18 cellular contexts compared by ENCODE assay signal in genomic region chr1:1234180-1234808, GRCh38. TPM values are rescaled to one million over a fixed set of nuclear protein-coding genes. Genes with fewer than 3 reads are reported as not detected.
A peak's percentile ranks its signal among the peaks of the same experiment; 100 is the strongest.
DNase-seq lines count a peak whose midpoint lies in the region; ATAC-seq, FAIRE-seq and TF ChIP-seq lines count a peak whose summit lies in the region.
"Had no signal": no experiment of that assay in that cellular context is flagged by ENCODE, and none has a peak within 500 bp of the region (broad histone marks: within the 10 kb centered on the region; RNA-seq: fewer than 3 reads in every experiment).

No MANE protein-coding gene starts in this region.

- no peak overlapping the region for H2AFZ ChIP-seq in DND-41 (ENCODE audit: low read depth, low read length)

- TF ChIP-seq EP300 in stomach (IDR thresholded peaks at IDR 0.05), result no peak

- WGBS in stomach, 5 donors, result 93 to 95% (median 95%) methylated on average over 22 to 28 of the region's 28 CpGs

- ATAC-seq in CD4-positive, CD25-positive, alpha-beta regulatory T cell (ENCODE audit: low read depth in 2 of 2), result no peak
- ATAC-seq in DND-41 (ENCODE audit: insufficient read depth, low read depth) (no peak), naive B cell (ENCODE audit: low read depth in 2 of 2) (no peak), GM21717 (IDR thresholded peaks at IDR 0.05; ENCODE audit: unreplicated experiment) (no peak)
- ATAC-seq: left ventricle myocardium superior had no signal

- DNase-seq in CD4-positive, CD25-positive, alpha-beta regulatory T cell, result no peak
- no peak for DNase-seq in DND-41
- DNase-seq in activated CD4-positive, alpha-beta memory T cell treated with anti-CD3 and anti-CD28 coated beads, Interleukin-2, amount 10 ng/mL, durations not matched to agents 7 days and 5 days, result no peak
- no peak for DNase-seq in naive B cell
- no peak for DNase-seq in stomach
- DNase-seq in dorsolateral prefrontal cortex, result no peak
- no peak for DNase-seq in D721Med (ENCODE audit: insufficient read length, low spot score)
- DNase-seq: amygdala, esophagus squamous epithelium, hippocampal formation, Kasumi-1, left ventricle myocardium superior, NCI-H187, Peyer's patch had no signal

- no peaks in the 10 kb centered on the region for H3K9me3 Mint-ChIP-seq in CD4-positive, CD25-positive, alpha-beta regulatory T cell
- peaks cover 3% of the 10 kb centered on the region for H3K9me3 Mint-ChIP-seq in activated CD4-positive, alpha-beta memory T cell treated with anti-CD3 and anti-CD28 coated beads, Interleukin-2, amount 10 ng/mL, durations not matched to agents 7 days and 5 days
- no peaks in the 10 kb centered on the region for H3K9me3 Mint-ChIP-seq in naive B cell

- H3K4me1 Mint-ChIP-seq in CD4-positive, CD25-positive, alpha-beta regulatory T cell, result peaks cover 0 to 38% (median 15%) of the 10 kb centered on the region in 4 donors
- H3K4me1 Mint-ChIP-seq in activated CD4-positive, alpha-beta memory T cell treated with anti-CD3 and anti-CD28 coated beads, Interleukin-2, amount 10 ng/mL, durations not matched to agents 7 days and 5 days, result peaks cover 34% of the 10 kb centered on the region
- H3K4me1 Mint-ChIP-seq in naive B cell, result peaks cover 19 to 37% (median 29%) of the 10 kb centered on the region in 3 donors

- CTCF ChIA-PET in activated CD4-positive, alpha-beta memory T cell treated with anti-CD3 and anti-CD28 coated beads, Interleukin-2, amount 10 ng/mL, durations not matched to agents 7 days and 5 days (lab: Charles Lee), result no interaction called here

- TF ChIP-seq POLR2A in stomach (IDR thresholded peaks at IDR 0.05), result no peak

- H3K27ac Mint-ChIP-seq in CD4-positive, CD25-positive, alpha-beta regulatory T cell, result peak overlapping the region in 2 of 3 donors; percentile 63 to 85
- H3K27ac Mint-ChIP-seq in activated CD4-positive, alpha-beta memory T cell treated with anti-CD3 and anti-CD28 coated beads, Interleukin-2, amount 10 ng/mL, durations not matched to agents 7 days and 5 days, result no peak overlapping the region
- H3K27ac Mint-ChIP-seq in naive B cell, result peak overlapping the region in 5 of 6 donors; percentile 37 to 88 (median 82)

- peak overlapping the region; percentile 64 to 85 (median 74) for H3K4me3 Mint-ChIP-seq in CD4-positive, CD25-positive, alpha-beta regulatory T cell
- H3K4me3 Mint-ChIP-seq in activated CD4-positive, alpha-beta memory T cell treated with anti-CD3 and anti-CD28 coated beads, Interleukin-2, amount 10 ng/mL, durations not matched to agents 7 days and 5 days, result peak overlapping the region; percentile 71
- peak overlapping the region; percentile 29 to 86 (median 71) for H3K4me3 Mint-ChIP-seq in naive B cell

- peak overlapping the region; percentile 83 for H3K9ac ChIP-seq in DND-41 (ENCODE audit: low read depth, low read length)

- H3K27ac ChIP-seq in CD4-positive, CD25-positive, alpha-beta regulatory T cell (ENCODE audit: insufficient read depth, low read length, poor library complexity, severe bottlenecking), result no peak overlapping the region
- no peak overlapping the region for H3K27ac ChIP-seq in DND-41 (ENCODE audit: low read length)
- no peak overlapping the region for H3K27ac ChIP-seq in stomach
- no peak overlapping the region for H3K27ac ChIP-seq in dorsolateral prefrontal cortex
- H3K27ac ChIP-seq: esophagus squamous epithelium, Peyer's patch had no signal

- no peaks in the 10 kb centered on the region for H3K27me3 Mint-ChIP-seq in CD4-positive, CD25-positive, alpha-beta regulatory T cell
- H3K27me3 Mint-ChIP-seq in activated CD4-positive, alpha-beta memory T cell treated with anti-CD3 and anti-CD28 coated beads, Interleukin-2, amount 10 ng/mL, durations not matched to agents 7 days and 5 days, result no peaks in the 10 kb centered on the region
- peaks cover 0 to 4% (median 0%) of the 10 kb centered on the region in 3 donors for H3K27me3 Mint-ChIP-seq in naive B cell

- TF ChIP-seq CTCF in DND-41 (IDR thresholded peaks at IDR 0.05; ENCODE audit: borderline replicate concordance, extremely low read depth, low read length, poor library complexity, severe bottlenecking), result no peak
- no peak for TF ChIP-seq CTCF in stomach (IDR thresholded peaks at IDR 0.05)
- TF ChIP-seq CTCF in dorsolateral prefrontal cortex (IDR thresholded peaks at IDR 0.05 in 54 of 56, conservative IDR thresholded peaks at IDR 0.05 in 2 of 56; ENCODE audit: low read depth in 1 of 56, partially characterized antibody in 56 of 56), result no peak
- TF ChIP-seq CTCF in D721Med (IDR thresholded peaks at IDR 0.05; ENCODE audit: insufficient read depth, missing control alignments), result no peak

- peaks cover 54% of the 10 kb centered on the region for H3K79me2 ChIP-seq in DND-41 (ENCODE audit: insufficient read depth, low read length)

- peak overlapping the region; percentile 99 for H3K4me2 ChIP-seq in DND-41 (ENCODE audit: insufficient read depth, low read length)

- intact Hi-C loops in stomach (cut with DNase I; ENCODE audit: low total_unique reads), result no loop called here
- intact Hi-C loops in dorsolateral prefrontal cortex (cut with DNase I), result loop anchor here (2.0 to 5.0 kb wide), 2 partner anchors 39 to 117 kb away; partner anchors contain the start of genes C1orf159 (in 1 of the 2) and UBE2J2 (in 1 of the 2)

- H3K4me3 ChIP-seq in CD4-positive, CD25-positive, alpha-beta regulatory T cell (ENCODE audit: low read depth, low read length), result no peak overlapping the region
- 0 out of 4 replicates have a peak overlapping the region, but pooled peaks of 1 of the 2 experiments have one; percentile 95 for H3K4me3 ChIP-seq in DND-41 (ENCODE audit: low read depth in 1 of 2, low read length in 2 of 2)
- H3K4me3 ChIP-seq in stomach, result no peak overlapping the region
- H3K4me3 ChIP-seq in dorsolateral prefrontal cortex, result no peak overlapping the region
- H3K4me3 ChIP-seq: esophagus squamous epithelium, HAP-1, Peyer's patch had no signal

- H3K4me1 ChIP-seq in CD4-positive, CD25-positive, alpha-beta regulatory T cell (ENCODE audit: control insufficient read depth, insufficient read depth, low read length, poor library complexity, severe bottlenecking), result peaks cover 25% of the 10 kb centered on the region
- peaks cover 39% of the 10 kb centered on the region for H3K4me1 ChIP-seq in DND-41 (ENCODE audit: insufficient read depth, low read length)
- peaks cover 36 to 66% (median 59%) of the 10 kb centered on the region in 4 donors for H3K4me1 ChIP-seq in stomach

- H3K27me3 ChIP-seq in CD4-positive, CD25-positive, alpha-beta regulatory T cell (ENCODE audit: control insufficient read depth, insufficient read depth, low read length), result no peaks in the 10 kb centered on the region
- H3K27me3 ChIP-seq in DND-41 (ENCODE audit: insufficient read depth, low read length, poor library complexity) (no peaks in the 10 kb centered on the region), stomach (peaks cover 0 to 30% (median 25%) of the 10 kb centered on the region in 3 donors), dorsolateral prefrontal cortex (peaks cover 0 to 12% (median 0%) of the 10 kb centered on the region in 45 donors)

- peaks cover 52% of the 10 kb centered on the region for H4K20me1 ChIP-seq in DND-41 (ENCODE audit: insufficient read depth, low read length)

- H3K36me3 Mint-ChIP-seq in CD4-positive, CD25-positive, alpha-beta regulatory T cell, result peaks cover 3% of the 10 kb centered on the region
- H3K36me3 Mint-ChIP-seq in activated CD4-positive, alpha-beta memory T cell treated with anti-CD3 and anti-CD28 coated beads, Interleukin-2, amount 10 ng/mL, durations not matched to agents 7 days and 5 days (ENCODE audit: low read depth), result peaks cover 34% of the 10 kb centered on the region
- H3K36me3 Mint-ChIP-seq in naive B cell, result no peaks in the 10 kb centered on the region

- H3K9me3 ChIP-seq in CD4-positive, CD25-positive, alpha-beta regulatory T cell (ENCODE audit: control insufficient read depth in 2 of 2, low read length in 2 of 2), result no peaks in the 10 kb centered on the region
- H3K9me3 ChIP-seq in DND-41 (ENCODE audit: insufficient read depth, low read length, severe bottlenecking) (no peaks in the 10 kb centered on the region), stomach (peaks cover 0 to 3% (median 0%) of the 10 kb centered on the region in 4 donors)
- H3K9me3 ChIP-seq: esophagus squamous epithelium, HAP-1, Peyer's patch had no signal

- POLR2A ChIA-PET in activated CD4-positive, alpha-beta memory T cell treated with anti-CD3 and anti-CD28 coated beads, Interleukin-2, amount 10 ng/mL, durations not matched to agents 7 days and 5 days (lab: Charles Lee), result no interaction called here

- no peak for FAIRE-seq in D721Med (lab: Jason Lieb, UNC)
- FAIRE-seq: colon had no signal

- no peaks in the 10 kb centered on the region for H3K36me3 ChIP-seq in CD4-positive, CD25-positive, alpha-beta regulatory T cell (ENCODE audit: control insufficient read depth, insufficient read depth, low read length)
- H3K36me3 ChIP-seq in DND-41 (ENCODE audit: insufficient read depth, low read length), result peaks cover 40% of the 10 kb centered on the region
- peaks cover 0 to 27% (median 17%) of the 10 kb centered on the region in 4 donors for H3K36me3 ChIP-seq in stomach

RNA-seq across cellular contexts. Expression of gene B3GALT6, which starts 2.3 kb away (rescaled TPM):
- 10.0 TPM for total RNA-seq in CD4-positive, CD25-positive, alpha-beta regulatory T cell
- polyA plus RNA-seq in CD4-positive, CD25-positive, alpha-beta regulatory T cell, result 10 to 100 TPM in 1 of 4 donors, 1 to 10 TPM in 3; 4.0 to 11.5 (median 7.3) TPM
- 10 to 100 TPM; 13.3 to 14.4 TPM for total RNA-seq in activated CD4-positive, alpha-beta memory T cell treated with anti-CD3 and anti-CD28 coated beads, Interleukin-2, amount 10 ng/mL, durations not matched to agents 7 days and 5 days
- polyA plus RNA-seq in naive B cell (ENCODE audit: low read depth in 6 of 6), result 10 to 100 TPM in 5 of 6 donors, 1 to 10 TPM in 1; 6.9 to 22.9 (median 12.9) TPM
- total RNA-seq in stomach, result 10 to 100 TPM in 1 of 5 donors, 1 to 10 TPM in 3, not detected in 1; 1.8 to 13.8 (median 8.1) TPM
- 1 to 10 TPM; 3.7 to 9.7 (median 6.7) TPM for polyA plus RNA-seq in stomach
- 10 to 100 TPM in 119 of 120 experiments, 1 to 10 TPM in 1; 9.7 to 21.1 (median 16.0) TPM for total RNA-seq in dorsolateral prefrontal cortex

RNA-seq across cellular contexts. Expression of gene SDF4, which starts 2.5 kb away (rescaled TPM):
- 165 TPM for total RNA-seq in CD4-positive, CD25-positive, alpha-beta regulatory T cell
- polyA plus RNA-seq in CD4-positive, CD25-positive, alpha-beta regulatory T cell, result 100 to 1,000 TPM in 2 of 4 donors, 10 to 100 TPM in 2; 70.3 to 113 (median 91.6) TPM
- 100 to 1,000 TPM; 181 TPM for total RNA-seq in activated CD4-positive, alpha-beta memory T cell treated with anti-CD3 and anti-CD28 coated beads, Interleukin-2, amount 10 ng/mL, durations not matched to agents 7 days and 5 days
- 100 to 1,000 TPM in 1 of 6 donors, 10 to 100 TPM in 5; 64.8 to 101 (median 85.4) TPM for polyA plus RNA-seq in naive B cell (ENCODE audit: low read depth in 6 of 6)
- total RNA-seq in stomach, result 100 to 1,000 TPM in 2 of 5 donors, 10 to 100 TPM in 3; 50.3 to 404 (median 65.3) TPM
- polyA plus RNA-seq in stomach, result 10 to 100 TPM; 50.4 to 83.6 (median 61.9) TPM
- 100 to 1,000 TPM in 50 of 120 experiments, 10 to 100 TPM in 70; 67.7 to 149 (median 98.0) TPM for total RNA-seq in dorsolateral prefrontal cortex

RNA-seq across cellular contexts. Expression of gene C1QTNF12, which starts 12.2 kb away (rescaled TPM):
- total RNA-seq in CD4-positive, CD25-positive, alpha-beta regulatory T cell, result 6.2 TPM
- under 1 TPM in 1 of 4 donors, not detected in 3; 0.39 TPM for polyA plus RNA-seq in CD4-positive, CD25-positive, alpha-beta regulatory T cell
- total RNA-seq in activated CD4-positive, alpha-beta memory T cell treated with anti-CD3 and anti-CD28 coated beads, Interleukin-2, amount 10 ng/mL, durations not matched to agents 7 days and 5 days, result 1 to 10 TPM; 2.0 to 4.2 TPM
- not detected for polyA plus RNA-seq in naive B cell (ENCODE audit: low read depth in 6 of 6)
- 10 to 100 TPM in 2 of 5 donors, 1 to 10 TPM in 2, not detected in 1; 1.5 to 21.3 (median 6.4) TPM for total RNA-seq in stomach
- polyA plus RNA-seq in stomach, result 1 to 10 TPM in 2 of 3 donors, not detected in 1; 1.6 to 3.2 TPM
- total RNA-seq in dorsolateral prefrontal cortex, result 1 to 10 TPM in 104 of 120 experiments, under 1 TPM in 9, not detected in 7; 0.57 to 8.3 (median 2.6) TPM
- total RNA-seq: NCI-H460 had no signal

RNA-seq across cellular contexts. Expression of gene TNFRSF4, which starts 20.3 kb away (rescaled TPM):
- total RNA-seq in CD4-positive, CD25-positive, alpha-beta regulatory T cell, result 65.8 TPM
- 10 to 100 TPM; 19.0 to 50.2 (median 32.2) TPM for polyA plus RNA-seq in CD4-positive, CD25-positive, alpha-beta regulatory T cell
- 100 to 1,000 TPM; 237 to 243 TPM for total RNA-seq in activated CD4-positive, alpha-beta memory T cell treated with anti-CD3 and anti-CD28 coated beads, Interleukin-2, amount 10 ng/mL, durations not matched to agents 7 days and 5 days
- polyA plus RNA-seq in naive B cell (ENCODE audit: low read depth in 6 of 6), result under 1 TPM in 3 of 6 donors, not detected in 3; 0.18 to 0.36 (median 0.32) TPM
- under 1 TPM in 1 of 5 donors, not detected in 4; 0.55 TPM for total RNA-seq in stomach
- 1 to 10 TPM; 1.7 to 4.5 (median 4.2) TPM for polyA plus RNA-seq in stomach
- 1 to 10 TPM in 79 of 120 experiments, under 1 TPM in 36, not detected in 5; 0.31 to 5.8 (median 1.4) TPM for total RNA-seq in dorsolateral prefrontal cortex
- total RNA-seq: NCI-H460 had no signal

RNA-seq across cellular contexts. Expression of gene TNFRSF18, which starts 27.9 kb away (rescaled TPM):
- 47.8 TPM for total RNA-seq in CD4-positive, CD25-positive, alpha-beta regulatory T cell
- polyA plus RNA-seq in CD4-positive, CD25-positive, alpha-beta regulatory T cell, result 10 to 100 TPM; 17.4 to 54.5 (median 25.2) TPM
- total RNA-seq in activated CD4-positive, alpha-beta memory T cell treated with anti-CD3 and anti-CD28 coated beads, Interleukin-2, amount 10 ng/mL, durations not matched to agents 7 days and 5 days, result 100 to 1,000 TPM; 115 to 116 TPM
- 10 to 100 TPM in 1 of 6 donors, 1 to 10 TPM in 5; 2.4 to 13.0 (median 7.9) TPM for polyA plus RNA-seq in naive B cell (ENCODE audit: low read depth in 6 of 6)
- 10 to 100 TPM in 1 of 5 donors, 1 to 10 TPM in 1, not detected in 3; 1.7 to 11.9 TPM for total RNA-seq in stomach
- 1 to 10 TPM in 1 of 3 donors, under 1 TPM in 1, not detected in 1; 0.37 to 3.6 TPM for polyA plus RNA-seq in stomach
- total RNA-seq in dorsolateral prefrontal cortex, result 1 to 10 TPM in 85 of 120 experiments, under 1 TPM in 29, not detected in 6; 0.40 to 4.9 (median 1.4) TPM
- total RNA-seq: NCI-H460 had no signal
